ENCODE assay signal across 1 cellular context in the genomic region with DNA sequence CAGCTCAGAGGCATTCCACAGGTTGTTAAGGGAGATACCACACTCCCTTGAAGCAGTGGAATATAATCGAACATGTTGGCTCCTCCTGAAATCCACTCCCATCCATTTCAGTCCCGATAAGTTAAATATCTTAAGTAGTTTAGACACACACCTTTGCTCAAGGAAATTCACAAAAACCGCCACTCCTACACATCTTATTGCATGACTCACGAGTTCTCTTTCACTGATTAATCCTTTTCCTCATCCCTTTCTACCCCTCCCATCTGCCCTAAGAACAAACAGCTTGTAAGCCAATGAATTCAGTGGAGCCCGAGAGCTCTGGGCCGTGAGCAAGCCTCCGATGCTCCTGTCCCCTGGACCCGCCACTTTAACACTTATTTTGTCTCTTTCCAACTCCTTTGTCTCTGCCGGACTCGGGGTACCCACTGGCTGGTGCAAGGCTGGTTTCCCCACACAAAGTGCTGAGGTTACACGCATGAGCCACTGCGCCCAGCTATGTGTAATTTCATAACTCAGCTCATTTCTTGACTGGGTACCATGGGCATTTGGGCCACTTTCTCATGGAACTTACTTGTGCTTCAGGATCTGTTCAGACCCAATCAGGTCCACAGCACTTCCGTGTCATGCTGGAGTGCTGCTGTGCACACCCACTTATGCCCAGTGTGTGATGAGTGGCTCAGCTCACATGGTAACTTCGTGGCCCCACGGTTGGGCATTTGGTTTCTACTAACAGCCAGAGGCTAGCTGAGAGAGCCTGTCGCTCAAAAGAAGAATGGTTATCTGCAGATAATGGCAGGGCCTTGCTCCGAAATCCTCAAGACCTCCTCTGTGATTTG.
TF ChIP-seq lines count a peak whose summit lies in the region.

No MANE protein-coding gene starts in this region.

TF ChIP-seq in GM12878, 131 proteins besides CTCF, POLR2A, EP300 and RAD21 (continued from another document):
- no peak for TF ChIP-seq MEF2A (IDR thresholded peaks at IDR 0.05; ENCODE audit: insufficient read depth, low read depth, low read length)
- TF ChIP-seq, protein P1, sequence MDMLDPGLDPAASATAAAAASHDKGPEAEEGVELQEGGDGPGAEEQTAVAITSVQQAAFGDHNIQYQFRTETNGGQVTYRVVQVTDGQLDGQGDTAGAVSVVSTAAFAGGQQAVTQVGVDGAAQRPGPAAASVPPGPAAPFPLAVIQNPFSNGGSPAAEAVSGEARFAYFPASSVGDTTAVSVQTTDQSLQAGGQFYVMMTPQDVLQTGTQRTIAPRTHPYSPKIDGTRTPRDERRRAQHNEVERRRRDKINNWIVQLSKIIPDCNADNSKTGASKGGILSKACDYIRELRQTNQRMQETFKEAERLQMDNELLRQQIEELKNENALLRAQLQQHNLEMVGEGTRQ (IDR thresholded peaks at IDR 0.05; ENCODE audit: borderline replicate concordance, low read depth, low read length) = no peak
- no peak for TF ChIP-seq POLR2AphosphoS2 (IDR thresholded peaks at IDR 0.05; ENCODE audit: low read depth, low read length)
- no peak for TF ChIP-seq RB1 (IDR thresholded peaks at IDR 0.05; ENCODE audit: borderline replicate concordance)
- TF ChIP-seq, protein P2, sequence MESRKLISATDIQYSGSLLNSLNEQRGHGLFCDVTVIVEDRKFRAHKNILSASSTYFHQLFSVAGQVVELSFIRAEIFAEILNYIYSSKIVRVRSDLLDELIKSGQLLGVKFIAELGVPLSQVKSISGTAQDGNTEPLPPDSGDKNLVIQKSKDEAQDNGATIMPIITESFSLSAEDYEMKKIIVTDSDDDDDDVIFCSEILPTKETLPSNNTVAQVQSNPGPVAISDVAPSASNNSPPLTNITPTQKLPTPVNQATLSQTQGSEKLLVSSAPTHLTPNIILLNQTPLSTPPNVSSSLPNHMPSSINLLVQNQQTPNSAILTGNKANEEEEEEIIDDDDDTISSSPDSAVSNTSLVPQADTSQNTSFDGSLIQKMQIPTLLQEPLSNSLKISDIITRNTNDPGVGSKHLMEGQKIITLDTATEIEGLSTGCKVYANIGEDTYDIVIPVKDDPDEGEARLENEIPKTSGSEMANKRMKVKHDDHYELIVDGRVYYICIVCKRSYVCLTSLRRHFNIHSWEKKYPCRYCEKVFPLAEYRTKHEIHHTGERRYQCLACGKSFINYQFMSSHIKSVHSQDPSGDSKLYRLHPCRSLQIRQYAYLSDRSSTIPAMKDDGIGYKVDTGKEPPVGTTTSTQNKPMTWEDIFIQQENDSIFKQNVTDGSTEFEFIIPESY (IDR thresholded peaks at IDR 0.05) = no peak
- TF ChIP-seq CBX5 (IDR thresholded peaks at IDR 0.05; ENCODE audit: low read depth) = no peak
